In the genomic region with DNA sequence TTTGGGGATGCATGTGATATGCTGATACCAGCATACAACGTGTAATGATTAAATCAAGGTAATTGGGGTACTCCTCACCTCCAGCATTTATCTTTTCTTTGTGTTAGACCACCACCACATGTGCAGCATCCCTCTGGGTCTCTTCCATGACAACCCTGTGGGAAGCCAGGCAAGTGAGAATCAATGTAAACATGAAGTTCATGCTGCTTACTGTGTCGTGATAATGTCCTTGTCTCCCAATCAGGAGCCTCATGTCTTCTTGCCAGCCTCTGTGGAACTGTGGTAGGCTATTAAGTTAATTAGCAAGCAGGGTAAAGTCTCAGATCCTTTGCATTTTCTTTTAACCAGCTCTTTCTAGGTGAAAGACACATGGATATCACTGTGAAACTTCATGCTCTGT, we compare ENCODE assay signal across 1 cellular context.
TF ChIP-seq lines count a peak whose summit lies in the region.

No MANE protein-coding gene starts in this region.

TF ChIP-seq in A549, 52 proteins besides CTCF, POLR2A, EP300 and RAD21 (continued from another document):
- TF ChIP-seq, protein P1, sequence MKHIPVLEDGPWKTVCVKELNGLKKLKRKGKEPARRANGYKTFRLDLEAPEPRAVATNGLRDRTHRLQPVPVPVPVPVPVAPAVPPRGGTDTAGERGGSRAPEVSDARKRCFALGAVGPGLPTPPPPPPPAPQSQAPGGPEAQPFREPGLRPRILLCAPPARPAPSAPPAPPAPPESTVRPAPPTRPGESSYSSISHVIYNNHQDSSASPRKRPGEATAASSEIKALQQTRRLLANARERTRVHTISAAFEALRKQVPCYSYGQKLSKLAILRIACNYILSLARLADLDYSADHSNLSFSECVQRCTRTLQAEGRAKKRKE (CRISPR knock-in tag; IDR thresholded peaks at IDR 0.05; ENCODE audit: low read depth), result no peak
- TF ChIP-seq HDAC2 (IDR thresholded peaks at IDR 0.05) (no peak), SREBF2 (IDR thresholded peaks at IDR 0.05) (no peak), TP53 (CRISPR knock-in tag; IDR thresholded peaks at IDR 0.05) (no peak), ZC3H11A (IDR thresholded peaks at IDR 0.05) (no peak), RNF2 (IDR thresholded peaks at IDR 0.05; ENCODE audit: borderline replicate concordance, low read depth) (no peak), ELK1 (IDR thresholded peaks at IDR 0.05; ENCODE audit: low read depth, low read length) (no peak), RCOR1 (IDR thresholded peaks at IDR 0.05; ENCODE audit: low read depth, low read length) (no peak), RARB (CRISPR knock-in tag; IDR thresholded peaks at IDR 0.05) (no peak), JUNB (IDR thresholded peaks at IDR 0.05) (no peak), KDM5A (IDR thresholded peaks at IDR 0.05) (no peak)
- TF ChIP-seq, protein P2, sequence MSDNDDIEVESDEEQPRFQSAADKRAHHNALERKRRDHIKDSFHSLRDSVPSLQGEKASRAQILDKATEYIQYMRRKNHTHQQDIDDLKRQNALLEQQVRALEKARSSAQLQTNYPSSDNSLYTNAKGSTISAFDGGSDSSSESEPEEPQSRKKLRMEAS (IDR thresholded peaks at IDR 0.05), result no peak
